2 cellular contexts compared by ENCODE assay signal in genomic region chr17:28196637-28197036, GRCh38.
TF ChIP-seq lines count a peak whose summit lies in the region.

No MANE protein-coding gene starts in this region.

TF ChIP-seq in A549, 52 proteins besides CTCF, POLR2A, EP300 and RAD21 (continued from another document):
- no peak for TF ChIP-seq ELK1 (IDR thresholded peaks at IDR 0.05; ENCODE audit: low read depth, low read length)

TF ChIP-seq in GM23338, 12 proteins besides CTCF, POLR2A, EP300 and RAD21 (continued from another document):
- TF ChIP-seq STAT1 (IDR thresholded peaks at IDR 0.05; ENCODE audit: unreplicated experiment) (no peak), JUNB (IDR thresholded peaks at IDR 0.05; ENCODE audit: unreplicated experiment) (no peak), ZNF114 (CRISPR knock-in tag; IDR thresholded peaks at IDR 0.05) (no peak), ETS1 (IDR thresholded peaks at IDR 0.05) (no peak), EZH2 (IDR thresholded peaks at IDR 0.05; ENCODE audit: low read depth, unreplicated experiment) (no peak), CREB1 (CRISPR knock-in tag; IDR thresholded peaks at IDR 0.05; ENCODE audit: low read depth) (no peak), NANOG (IDR thresholded peaks at IDR 0.05; ENCODE audit: borderline replicate concordance) (no peak), EZH2phosphoT487 (IDR thresholded peaks at IDR 0.05; ENCODE audit: unreplicated experiment) (no peak), ZNF331 (CRISPR knock-in tag; IDR thresholded peaks at IDR 0.05; ENCODE audit: low read depth) (no peak), REST (IDR thresholded peaks at IDR 0.05; ENCODE audit: unreplicated experiment) (no peak)
TF ChIP-seq in GM23338: peak in this region for 0.
